ENCODE assay signal across 24 cellular contexts in the genomic region with DNA sequence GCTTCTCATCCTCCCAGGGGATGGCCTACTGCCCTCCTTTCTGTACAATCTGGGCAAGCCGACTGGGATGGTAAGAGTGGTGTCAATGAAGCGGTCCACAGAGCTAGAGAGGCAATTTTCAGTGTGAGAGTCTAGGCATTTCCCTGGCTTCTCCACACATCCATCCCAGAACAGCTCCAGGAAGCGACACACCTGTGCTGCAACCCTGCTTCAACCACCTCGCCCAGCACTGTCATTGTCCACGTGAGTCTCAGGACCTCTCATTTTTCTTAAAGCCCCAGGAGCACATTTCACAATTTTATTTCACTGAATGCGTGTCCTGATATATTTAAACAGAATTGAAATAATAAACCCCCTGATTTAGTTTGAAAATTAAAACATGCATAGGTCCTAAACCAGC.
"Had no signal": no experiment of that assay in that cellular context is flagged by ENCODE, and none has a peak within 500 bp of the region (broad histone marks: within the 10 kb centered on the region; RNA-seq: fewer than 3 reads in every experiment).

No MANE protein-coding gene starts in this region.

- H3K36me3 ChIP-seq: esophagus squamous epithelium, left lung, ovary, right lobe of liver, thoracic aorta, tibial nerve had no signal

- DNase-seq: central memory CD4-positive, alpha-beta T cell; effector CD8-positive, alpha-beta T cell; endodermal cell; esophagus squamous epithelium; foreskin melanocyte; head of caudate nucleus; kidney; left lung; mesendoderm; midbrain; natural killer cell; occipital lobe; ovary; posterior cingulate gyrus; psoas muscle; retina; right lobe of liver; small intestine; stimulated activated CD4-positive, alpha-beta T cell treated with anti-CD3 and anti-CD28 coated beads, Interleukin-15, amount 100 ng/mL, for 24 hours; stimulated activated CD4-positive, alpha-beta T cell treated with anti-CD3 and anti-CD28 coated beads, Interleukin-2, amount 100 ng/mL, for 48 hours; stimulated activated naive B cell treated with anti-CD40 and anti-IgM and Interleukin-4, amounts not matched to agents 10 μg/mL and 1 μg/mL and 100 μg/mL, for 72 hours had no signal

- H3K4me3 ChIP-seq: esophagus squamous epithelium, hepatocyte, left lung, ovary, psoas muscle, right lobe of liver, thoracic aorta, tibial nerve had no signal

- H3K4me1 ChIP-seq: esophagus squamous epithelium, left lung, psoas muscle, right lobe of liver, tibial nerve had no signal

- H2AFZ ChIP-seq: hepatocyte had no signal

- H3K9me3 ChIP-seq: esophagus squamous epithelium, left lung, ovary, psoas muscle, right lobe of liver, thoracic aorta, tibial nerve had no signal

- H3K79me2 ChIP-seq: hepatocyte had no signal

- H3K27me3 ChIP-seq: hepatocyte, left lung, ovary, right lobe of liver, tibial nerve had no signal

- ATAC-seq: left lung; natural killer cell; psoas muscle; right lobe of liver; stimulated activated naive B cell treated with anti-CD40 and anti-IgM and Interleukin-4, amounts not matched to agents 10 μg/mL and 1 μg/mL and 100 μg/mL, for 72 hours had no signal

- H3K4me2 ChIP-seq: hepatocyte had no signal

- H3K27ac ChIP-seq: esophagus squamous epithelium, hepatocyte, left lung, ovary, psoas muscle, right lobe of liver, thoracic aorta, tibial nerve had no signal
